Comparison of ENCODE assay signal across 15 cellular contexts in the genomic region with DNA sequence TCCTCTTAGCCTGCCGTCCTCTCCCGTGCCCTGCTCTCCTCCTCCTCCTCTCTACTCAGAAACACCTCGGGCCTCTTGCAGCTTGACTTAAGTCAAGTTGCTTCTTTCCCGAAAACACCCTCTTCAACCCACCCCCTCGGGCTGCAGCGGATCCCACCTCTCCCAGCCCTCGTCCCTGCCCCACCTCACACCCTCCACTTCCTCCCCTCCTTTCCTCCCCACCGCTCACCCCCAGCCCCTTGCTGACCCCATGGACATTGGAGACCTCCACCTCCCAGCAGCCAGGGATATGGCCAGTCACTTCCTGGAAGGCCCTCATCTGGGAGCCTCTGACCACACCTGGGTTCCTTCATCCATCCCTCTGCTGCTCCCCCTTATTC. TPM values are rescaled to one million over a fixed set of nuclear protein-coding genes. Genes with fewer than 3 reads are reported as not detected.
DNase-seq lines count a peak whose midpoint lies in the region; ATAC-seq lines count a peak whose summit lies in the region.
"Had no signal": no experiment of that assay in that cellular context is flagged by ENCODE, and none has a peak within 500 bp of the region (broad histone marks: within the 10 kb centered on the region; RNA-seq: fewer than 3 reads in every experiment).

No MANE protein-coding gene starts in this region.

- H3K36me3 ChIP-seq in BLaER1 treated with 17β-estradiol and CSF1 and Interleukin-3, amounts not matched to agents 10 nM and 100 nM: no peaks in the 10 kb centered on the region
- no peaks in the 10 kb centered on the region for H3K36me3 ChIP-seq in MG63
- H3K36me3 ChIP-seq: neural progenitor cell, SJCRH30, WERI-Rb-1 had no signal

- intact Hi-C loops in activated T-helper 1 cell treated with anti-CD3 and anti-CD28 coated beads, Interleukin-12 subunit alpha, Interleukin-12 subunit beta, Interleukin-2, Interleukin-4 antibody, amounts not matched to agents 30 ng/mL and 10 ng/mL and 1 ng/mL, durations not matched to agents 14 hours and 24 hours and 36 hours (cut with micrococcal nuclease): loop anchor here (2.0 kb wide), 1 partner anchor 55 kb away; no protein-coding TSS in a partner anchor
- intact Hi-C loops in posterior vena cava (cut with DNase I): no loop called here

- POLR2A ChIA-PET in activated CD4-positive, alpha-beta T cell treated with anti-CD3 and anti-CD28 coated beads, Interleukin-2, amount 10 ng/mL, durations not matched to agents 7 days and 5 days (lab: Charles Lee): no interaction called here

- peak overlapping the region; percentile 75 to 99 (median 87) for H3K4me2 ChIP-seq in BLaER1 treated with 17β-estradiol and CSF1 and Interleukin-3, amounts not matched to agents 10 nM and 100 nM
- H3K4me2 ChIP-seq: neural progenitor cell had no signal

- ATAC-seq in HG03108 (IDR thresholded peaks at IDR 0.05; ENCODE audit: unreplicated experiment): no peak

- no peaks in the 10 kb centered on the region for H3K27me3 ChIP-seq in BLaER1 treated with 17β-estradiol and CSF1 and Interleukin-3, amounts not matched to agents 10 nM and 100 nM
- H3K27me3 ChIP-seq in MG63: no peaks in the 10 kb centered on the region
- H3K27me3 ChIP-seq: neural progenitor cell had no signal

- H3K27ac ChIP-seq in BLaER1 treated with 17β-estradiol and CSF1 and Interleukin-3, amounts not matched to agents 10 nM and 100 nM: peak overlapping the region in 9 of 11 experiments; percentile 51 to 89 (median 67); a peak in 17 of 22 replicates
- H3K27ac ChIP-seq: neural progenitor cell, SJCRH30, WERI-Rb-1 had no signal

- no peaks in the 10 kb centered on the region for H3K9me3 ChIP-seq in BLaER1 treated with 17β-estradiol and CSF1 and Interleukin-3, amounts not matched to agents 10 nM and 100 nM (replicated peaks in 1 of 11)
- H3K9me3 ChIP-seq in MG63: peaks cover 2% of the 10 kb centered on the region; the same call in 1 of the 2 replicates
- H3K9me3 ChIP-seq: SJCRH30 had no signal

- DNase-seq in activated CD4-positive, alpha-beta T cell treated with anti-CD3 and anti-CD28 coated beads, Interleukin-2, amount 10 ng/mL, durations not matched to agents 7 days and 5 days: no peak
- no peak for DNase-seq in activated CD4-positive, alpha-beta T cell treated with anti-CD3 and anti-CD28 coated beads for 1 hour
- no peak for DNase-seq in activated T-helper 1 cell treated with anti-CD3 and anti-CD28 coated beads, Interleukin-12 subunit alpha, Interleukin-12 subunit beta, Interleukin-2, Interleukin-4 antibody, amounts not matched to agents 30 ng/mL and 10 ng/mL and 1 ng/mL, durations not matched to agents 14 hours and 24 hours and 36 hours (ENCODE audit: low spot score)
- DNase-seq in posterior vena cava (ENCODE audit: low spot score) (peak; percentile 69), NK-92 (lab: John Stamatoyannopoulos, UW; ENCODE audit: unreplicated experiment) (no peak), MG63 (no peak)
- DNase-seq: activated effector memory CD4-positive, alpha-beta T cell treated with anti-CD3 and anti-CD28 coated beads, Interleukin-2, amount 50 U/mL, for 16 hours; amniotic stem cell; CD4-positive, alpha-beta T cell; NCI-H1436 treated with DMSO at 0.1 percent for 48 hours; SJCRH30; WERI-Rb-1 had no signal

- peaks cover 2% of the 10 kb centered on the region for H3K36me3 Mint-ChIP-seq in activated CD4-positive, alpha-beta T cell treated with anti-CD3 and anti-CD28 coated beads, Interleukin-2, amount 10 ng/mL, durations not matched to agents 7 days and 5 days (ENCODE audit: low read depth)
- H3K36me3 Mint-ChIP-seq in activated T-helper 1 cell treated with anti-CD3 and anti-CD28 coated beads, Interleukin-12 subunit alpha, Interleukin-12 subunit beta, Interleukin-2, Interleukin-4 antibody, amounts not matched to agents 30 ng/mL and 10 ng/mL and 1 ng/mL, durations not matched to agents 14 hours and 24 hours and 36 hours (ENCODE audit: low read depth): no peaks in the 10 kb centered on the region
- H3K36me3 Mint-ChIP-seq: neural progenitor cell had no signal

- H4K20me1 ChIP-seq in BLaER1 treated with 17β-estradiol and CSF1 and Interleukin-3, amounts not matched to agents 10 nM and 100 nM: no peaks in the 10 kb centered on the region

- H3K27ac Mint-ChIP-seq in activated CD4-positive, alpha-beta T cell treated with anti-CD3 and anti-CD28 coated beads, Interleukin-2, amount 10 ng/mL, durations not matched to agents 7 days and 5 days: peak overlapping the region; percentile 48
- H3K27ac Mint-ChIP-seq in activated T-helper 1 cell treated with anti-CD3 and anti-CD28 coated beads, Interleukin-12 subunit alpha, Interleukin-12 subunit beta, Interleukin-2, Interleukin-4 antibody, amounts not matched to agents 30 ng/mL and 10 ng/mL and 1 ng/mL, durations not matched to agents 14 hours and 24 hours and 36 hours: peak overlapping the region; percentile 72
- H3K27ac Mint-ChIP-seq: CD4-positive, alpha-beta T cell; neural progenitor cell had no signal

- H3K4me1 ChIP-seq in BLaER1 treated with 17β-estradiol and CSF1 and Interleukin-3, amounts not matched to agents 10 nM and 100 nM: peaks cover 51 to 100% (median 95%) of the 10 kb centered on the region in 10 experiments
- H3K4me1 ChIP-seq: neural progenitor cell, SJCRH30 had no signal

- H3K4me3 ChIP-seq in BLaER1 treated with 17β-estradiol and CSF1 and Interleukin-3, amounts not matched to agents 10 nM and 100 nM: no peak overlapping the region
- H3K4me3 ChIP-seq in MG63: no peak overlapping the region
- H3K4me3 ChIP-seq: neural progenitor cell, SJCRH30 had no signal

- CTCF ChIA-PET in activated CD4-positive, alpha-beta T cell treated with anti-CD3 and anti-CD28 coated beads, Interleukin-2, amount 10 ng/mL, durations not matched to agents 7 days and 5 days (lab: Charles Lee): interaction anchor here (0.7 to 2.7 kb wide), 5 partner anchors 8 to 29 kb away, joined by 3 to 16 read pairs (median 4); partner anchors contain the start of gene CYTH4

- peak overlapping the region in 6 of 11 experiments; percentile 24 to 63 (median 44); a peak in 7 of 22 replicates for H3K9ac ChIP-seq in BLaER1 treated with 17β-estradiol and CSF1 and Interleukin-3, amounts not matched to agents 10 nM and 100 nM
- H3K9ac ChIP-seq: neural progenitor cell had no signal

- peaks cover 13% of the 10 kb centered on the region for H3K27me3 Mint-ChIP-seq in activated CD4-positive, alpha-beta T cell treated with anti-CD3 and anti-CD28 coated beads, Interleukin-2, amount 10 ng/mL, durations not matched to agents 7 days and 5 days
- H3K27me3 Mint-ChIP-seq in activated T-helper 1 cell treated with anti-CD3 and anti-CD28 coated beads, Interleukin-12 subunit alpha, Interleukin-12 subunit beta, Interleukin-2, Interleukin-4 antibody, amounts not matched to agents 30 ng/mL and 10 ng/mL and 1 ng/mL, durations not matched to agents 14 hours and 24 hours and 36 hours (ENCODE audit: insufficient read depth): peaks cover 4% of the 10 kb centered on the region
- H3K27me3 Mint-ChIP-seq: CD4-positive, alpha-beta T cell had no signal

- H3K4me3 Mint-ChIP-seq in activated CD4-positive, alpha-beta T cell treated with anti-CD3 and anti-CD28 coated beads, Interleukin-2, amount 10 ng/mL, durations not matched to agents 7 days and 5 days: no peak overlapping the region
- H3K4me3 Mint-ChIP-seq in activated T-helper 1 cell treated with anti-CD3 and anti-CD28 coated beads, Interleukin-12 subunit alpha, Interleukin-12 subunit beta, Interleukin-2, Interleukin-4 antibody, amounts not matched to agents 30 ng/mL and 10 ng/mL and 1 ng/mL, durations not matched to agents 14 hours and 24 hours and 36 hours: peak overlapping the region; percentile 15
- H3K4me3 Mint-ChIP-seq: CD4-positive, alpha-beta T cell; neural progenitor cell had no signal

- H3K9me3 Mint-ChIP-seq in activated CD4-positive, alpha-beta T cell treated with anti-CD3 and anti-CD28 coated beads, Interleukin-2, amount 10 ng/mL, durations not matched to agents 7 days and 5 days: no peaks in the 10 kb centered on the region
- H3K9me3 Mint-ChIP-seq in activated T-helper 1 cell treated with anti-CD3 and anti-CD28 coated beads, Interleukin-12 subunit alpha, Interleukin-12 subunit beta, Interleukin-2, Interleukin-4 antibody, amounts not matched to agents 30 ng/mL and 10 ng/mL and 1 ng/mL, durations not matched to agents 14 hours and 24 hours and 36 hours: peaks cover 5% of the 10 kb centered on the region
- H3K9me3 Mint-ChIP-seq: CD4-positive, alpha-beta T cell; neural progenitor cell had no signal

- H3K4me1 Mint-ChIP-seq in activated CD4-positive, alpha-beta T cell treated with anti-CD3 and anti-CD28 coated beads, Interleukin-2, amount 10 ng/mL, durations not matched to agents 7 days and 5 days: peaks cover 63% of the 10 kb centered on the region
- H3K4me1 Mint-ChIP-seq in activated T-helper 1 cell treated with anti-CD3 and anti-CD28 coated beads, Interleukin-12 subunit alpha, Interleukin-12 subunit beta, Interleukin-2, Interleukin-4 antibody, amounts not matched to agents 30 ng/mL and 10 ng/mL and 1 ng/mL, durations not matched to agents 14 hours and 24 hours and 36 hours (ENCODE audit: low read depth): peaks cover 50% of the 10 kb centered on the region

RNA-seq across cellular contexts. Expression of gene CYTH4, which starts 8.5 kb away (rescaled TPM):
- total RNA-seq in activated CD4-positive, alpha-beta T cell treated with anti-CD3 and anti-CD28 coated beads, Interleukin-2, amount 10 ng/mL, durations not matched to agents 7 days and 5 days: 100 to 1,000 TPM; 106 to 110 TPM
- total RNA-seq in activated T-helper 1 cell treated with anti-CD3 and anti-CD28 coated beads, Interleukin-12 subunit alpha, Interleukin-12 subunit beta, Interleukin-2, Interleukin-4 antibody, amounts not matched to agents 30 ng/mL and 10 ng/mL and 1 ng/mL, durations not matched to agents 14 hours and 24 hours and 36 hours: 49.5 and 57.1 TPM in 2 replicates
- 10 to 100 TPM; 20.7 to 31.7 TPM for total RNA-seq in posterior vena cava
- total RNA-seq in MG63 (2014; rRNA removed; shearing (Covaris generic); ENCODE audit: low replicate concordance): 0.36 TPM in 1 of 2 replicates, not detected in the other
- total RNA-seq: SJCRH30 had no signal

RNA-seq across cellular contexts. Expression of gene RAC2, which starts 29.8 kb away (rescaled TPM):
- total RNA-seq in activated CD4-positive, alpha-beta T cell treated with anti-CD3 and anti-CD28 coated beads, Interleukin-2, amount 10 ng/mL, durations not matched to agents 7 days and 5 days: 1,000 to 10,000 TPM; 1,015 to 1,117 TPM
- 592 and 614 TPM in 2 replicates for total RNA-seq in activated T-helper 1 cell treated with anti-CD3 and anti-CD28 coated beads, Interleukin-12 subunit alpha, Interleukin-12 subunit beta, Interleukin-2, Interleukin-4 antibody, amounts not matched to agents 30 ng/mL and 10 ng/mL and 1 ng/mL, durations not matched to agents 14 hours and 24 hours and 36 hours
- total RNA-seq in posterior vena cava: 10 to 100 TPM; 12.9 to 17.5 TPM
- not detected in 2 replicates for total RNA-seq in MG63 (2014; rRNA removed; shearing (Covaris generic); ENCODE audit: low replicate concordance)
- total RNA-seq: SJCRH30 had no signal

Comparison
In these comparisons a context has a peak if more than half of its experiments do, and no peak if none do; other contexts are left out.
1. RNA of gene CYTH4, which starts 8.5 kb away (total RNA-seq): 106 to 110 TPM in activated CD4-positive, alpha-beta T cell treated with anti-CD3 and anti-CD28 coated beads, Interleukin-2, amount 10 ng/mL, durations not matched to agents 7 days and 5 days, 49.5 to 57.1 TPM in activated T-helper 1 cell treated with anti-CD3 and anti-CD28 coated beads, Interleukin-12 subunit alpha, Interleukin-12 subunit beta, Interleukin-2, Interleukin-4 antibody, amounts not matched to agents 30 ng/mL and 10 ng/mL and 1 ng/mL, durations not matched to agents 14 hours and 24 hours and 36 hours and 20.7 to 31.7 TPM in posterior vena cava; 0.36 TPM in MG63; every median in the first group is over 10 times any median in the second.
2. RNA of gene RAC2, which starts 29.8 kb away (total RNA-seq): 1,015 to 1,117 TPM in activated CD4-positive, alpha-beta T cell treated with anti-CD3 and anti-CD28 coated beads, Interleukin-2, amount 10 ng/mL, durations not matched to agents 7 days and 5 days and 592 to 614 TPM in activated T-helper 1 cell treated with anti-CD3 and anti-CD28 coated beads, Interleukin-12 subunit alpha, Interleukin-12 subunit beta, Interleukin-2, Interleukin-4 antibody, amounts not matched to agents 30 ng/mL and 10 ng/mL and 1 ng/mL, durations not matched to agents 14 hours and 24 hours and 36 hours; 12.9 to 17.5 TPM in posterior vena cava and not detected in MG63; every median in the first group is over 10 times any median in the second.